Comparison of ENCODE assay signal across 10 cellular contexts in the genomic region with DNA sequence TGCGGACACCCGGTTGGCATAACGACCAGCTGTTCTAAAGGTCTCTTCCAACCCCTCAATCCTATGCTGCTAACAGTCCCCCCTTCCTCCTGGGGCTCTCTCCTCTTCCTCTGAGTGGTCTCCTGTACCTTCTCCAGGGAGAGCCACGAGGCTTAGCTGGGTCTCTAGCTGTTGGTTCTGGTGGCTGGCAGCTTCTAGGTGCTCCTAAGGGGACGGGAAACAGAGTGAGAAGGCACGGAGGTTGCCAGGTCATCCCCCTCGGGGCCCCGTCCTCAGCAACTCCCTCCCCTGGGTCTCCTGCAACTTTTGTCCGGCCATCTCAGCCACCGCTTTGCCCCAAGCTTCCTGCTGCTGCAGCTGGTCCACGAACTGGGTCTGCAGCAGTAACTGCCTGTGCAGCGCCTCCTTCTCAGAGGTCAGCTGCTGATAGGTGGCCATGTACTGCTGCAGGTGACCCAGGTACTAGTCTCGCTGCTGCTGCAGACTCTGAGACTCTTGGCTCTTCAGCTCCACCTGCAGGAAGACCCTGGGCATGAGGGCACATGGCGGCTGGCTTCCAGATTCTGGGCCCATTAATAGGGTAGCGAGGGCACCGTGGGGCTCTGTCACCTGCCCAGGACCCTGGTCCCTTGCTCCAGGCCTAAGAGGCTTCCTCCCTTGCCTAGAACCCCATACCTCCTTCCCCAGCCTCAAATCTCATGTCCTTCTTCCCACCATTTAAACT. TPM values are rescaled to one million over a fixed set of nuclear protein-coding genes. Genes with fewer than 3 reads are reported as not detected.
A peak's percentile ranks its signal among the peaks of the same experiment; 100 is the strongest.
DNase-seq lines count a peak whose midpoint lies in the region; ATAC-seq and TF ChIP-seq lines count a peak whose summit lies in the region.
"Not testable (repeated sequence)": the region's sequence is repeated elsewhere in the genome, so short reads cannot be mapped to it uniquely, and the experiment has no call there.
"Had no signal": no experiment of that assay in that cellular context is flagged by ENCODE, and none has a peak within 500 bp of the region (broad histone marks: within the 10 kb centered on the region; RNA-seq: fewer than 3 reads in every experiment).

No MANE protein-coding gene starts in this region.

- not testable (repeated sequence) for H3K9me3 ChIP-seq in CD4-positive, CD25-positive, alpha-beta regulatory T cell (ENCODE audit: control insufficient read depth in 2 of 2, low read length in 2 of 2); left ventricle myocardium inferior (replicated peaks); neural progenitor cell (ENCODE audit: low read depth)

- not testable (repeated sequence) for H3K9me3 Mint-ChIP-seq in CD4-positive, CD25-positive, alpha-beta regulatory T cell; WTC11; activated T-cell treated with anti-CD3 and anti-CD28 coated beads, Interleukin-2, amount 50 U/mL, for 24 hours; MCF 10A (ENCODE audit: unreplicated experiment); neural progenitor cell

- H3K27me3 ChIP-seq in CD4-positive, CD25-positive, alpha-beta regulatory T cell (ENCODE audit: control insufficient read depth, insufficient read depth, low read length); left ventricle myocardium inferior (ENCODE audit: low read depth); neural progenitor cell: not testable (repeated sequence)

- not testable (repeated sequence) for H3K27ac ChIP-seq in CD4-positive, CD25-positive, alpha-beta regulatory T cell (ENCODE audit: insufficient read depth, low read length, poor library complexity, severe bottlenecking); left ventricle myocardium inferior (replicated peaks); neural progenitor cell

- CTCF ChIA-PET in WTC11 (lab: Charles Lee); MCF 10A (lab: Yijun Ruan, JAX): not testable (repeated sequence)

- not testable (repeated sequence) for H3K79me2 ChIP-seq in neural progenitor cell (ENCODE audit: low read depth)

- not testable (repeated sequence) for BruUV-seq in MCF 10A (replicated peaks; lab: Mats Ljungman, UMichigan)

- not testable (repeated sequence) for H3K4me3 Mint-ChIP-seq in CD4-positive, CD25-positive, alpha-beta regulatory T cell; WTC11; activated T-cell treated with anti-CD3 and anti-CD28 coated beads, Interleukin-2, amount 50 U/mL, for 24 hours; MCF 10A (ENCODE audit: unreplicated experiment); neural progenitor cell

- not testable (repeated sequence) for H4K20me1 ChIP-seq in neural progenitor cell (ENCODE audit: low read depth)

- not testable (repeated sequence) for H3K36me3 ChIP-seq in CD4-positive, CD25-positive, alpha-beta regulatory T cell (ENCODE audit: control insufficient read depth, insufficient read depth, low read length); left ventricle myocardium inferior; neural progenitor cell

- intact Hi-C loops in MCF 10A (cut with micrococcal nuclease); left ventricle myocardium inferior (cut with micrococcal nuclease): not testable (repeated sequence)

- not testable (repeated sequence) for H3K27me3 Mint-ChIP-seq in CD4-positive, CD25-positive, alpha-beta regulatory T cell; WTC11 (ENCODE audit: low read depth); activated T-cell treated with anti-CD3 and anti-CD28 coated beads, Interleukin-2, amount 50 U/mL, for 24 hours; MCF 10A (ENCODE audit: insufficient read depth, unreplicated experiment); neural progenitor cell (ENCODE audit: insufficient read depth, low read depth)

- peak in 2 of 3 donors; percentile 16 to 29 for DNase-seq in CD4-positive, CD25-positive, alpha-beta regulatory T cell
- DNase-seq in GM20000 (ENCODE audit: low spot score); MCF 10A (ENCODE audit: unreplicated experiment); neural progenitor cell (ENCODE audit: low spot score): not testable (repeated sequence)
- peak; percentile 87 for DNase-seq in WTC11 (ENCODE audit: low spot score)
- peak; percentile 42 for DNase-seq in activated T-cell treated with anti-CD3 and anti-CD28 coated beads, Interleukin-2, amount 50 U/mL, for 24 hours
- DNase-seq in left ventricle myocardium inferior = peak; percentile 29
- peak; percentile 56 for DNase-seq in stimulated activated naive CD8-positive, alpha-beta T cell treated with anti-CD3 and anti-CD28 coated beads, Interleukin-15, Interleukin-2, amounts not matched to agents 100 U/mL and 50 U/mL, for 24 hours

- H2AFZ ChIP-seq in neural progenitor cell (replicated peaks) = not testable (repeated sequence)

- POLR2A ChIA-PET in WTC11 (lab: Charles Lee); MCF 10A (lab: Yijun Ruan, JAX): not testable (repeated sequence)

- H3K4me1 Mint-ChIP-seq in CD4-positive, CD25-positive, alpha-beta regulatory T cell; WTC11; activated T-cell treated with anti-CD3 and anti-CD28 coated beads, Interleukin-2, amount 50 U/mL, for 24 hours (ENCODE audit: low read depth); MCF 10A (ENCODE audit: insufficient read depth, unreplicated experiment); neural progenitor cell: not testable (repeated sequence)

- ATAC-seq in CD4-positive, CD25-positive, alpha-beta regulatory T cell (ENCODE audit: low read depth in 2 of 2); WTC11; stimulated activated naive CD8-positive, alpha-beta T cell treated with anti-CD3 and anti-CD28 coated beads, Interleukin-15, Interleukin-2, amounts not matched to agents 100 U/mL and 50 U/mL, for 24 hours: not testable (repeated sequence)

- not testable (repeated sequence) for H3K9ac ChIP-seq in neural progenitor cell

- not testable (repeated sequence) for H3F3A ChIP-seq in neural progenitor cell (ENCODE audit: low read depth)

- H3K36me3 Mint-ChIP-seq in CD4-positive, CD25-positive, alpha-beta regulatory T cell; WTC11; activated T-cell treated with anti-CD3 and anti-CD28 coated beads, Interleukin-2, amount 50 U/mL, for 24 hours (ENCODE audit: low read depth); MCF 10A (ENCODE audit: insufficient read depth, unreplicated experiment); neural progenitor cell: not testable (repeated sequence)

- not testable (repeated sequence) for H3K4me1 ChIP-seq in CD4-positive, CD25-positive, alpha-beta regulatory T cell (ENCODE audit: control insufficient read depth, insufficient read depth, low read length, poor library complexity, severe bottlenecking); left ventricle myocardium inferior; neural progenitor cell

- peak; percentile 23 for TF ChIP-seq CTCF in GM20000 (IDR thresholded peaks at IDR 0.05; ENCODE audit: extremely low read depth, missing control alignments)
- TF ChIP-seq CTCF in WTC11 (IDR thresholded peaks at IDR 0.05) = 0 out of 2 replicates have a peak, but pooled peaks have one; percentile 35
- peak; percentile 17 for TF ChIP-seq CTCF in MCF 10A (IDR thresholded peaks at IDR 0.05; ENCODE audit: unreplicated experiment)
- peak; percentile 50 for TF ChIP-seq CTCF in left ventricle myocardium inferior (IDR thresholded peaks at IDR 0.05; ENCODE audit: borderline replicate concordance)
- TF ChIP-seq CTCF in neural progenitor cell (IDR thresholded peaks at IDR 0.05) = peak; percentile 50

- H3K27ac Mint-ChIP-seq in CD4-positive, CD25-positive, alpha-beta regulatory T cell; WTC11; activated T-cell treated with anti-CD3 and anti-CD28 coated beads, Interleukin-2, amount 50 U/mL, for 24 hours; MCF 10A (ENCODE audit: low read depth, unreplicated experiment); neural progenitor cell: not testable (repeated sequence)

- H3K4me3 ChIP-seq in CD4-positive, CD25-positive, alpha-beta regulatory T cell (ENCODE audit: low read depth, low read length); left ventricle myocardium inferior; neural progenitor cell: not testable (repeated sequence)

- not testable (repeated sequence) for H3K4me2 ChIP-seq in neural progenitor cell

RNA-seq across cellular contexts. Expression of a gene that starts 9.6 kb away (rescaled TPM):
- total RNA-seq in CD4-positive, CD25-positive, alpha-beta regulatory T cell = 0.20 TPM
- not detected for polyA plus RNA-seq in CD4-positive, CD25-positive, alpha-beta regulatory T cell
- total RNA-seq in WTC11 (2021) (3.1 to 6.0 TPM (median 5.7 TPM) in 3 replicates), MCF 10A (2022) (not detected in 2 replicates), left ventricle myocardium inferior (not detected), neural progenitor cell (ENCODE audit: low replicate concordance) (0.04 and 0.59 TPM in 2 replicates)
- total RNA-seq: cardiac septum had no signal

RNA-seq across cellular contexts. Expression of a gene that starts 57.6 kb away (rescaled TPM):
- not detected for total RNA-seq in CD4-positive, CD25-positive, alpha-beta regulatory T cell
- not detected for polyA plus RNA-seq in CD4-positive, CD25-positive, alpha-beta regulatory T cell
- total RNA-seq in WTC11 (2021) (8.1 to 9.4 TPM (median 8.9 TPM) in 3 replicates), MCF 10A (2022) (not detected in 2 replicates), left ventricle myocardium inferior (2.6 TPM), neural progenitor cell (ENCODE audit: low replicate concordance) (not detected in 2 replicates)
- total RNA-seq: activated naive CD4-positive, alpha-beta T cell treated with anti-CD3 and anti-CD28 coated beads, Interleukin-2, amount 50 U/mL, for 72 hours had no signal
